Comparison of ENCODE assay signal across 27 cellular contexts in the genomic region with DNA sequence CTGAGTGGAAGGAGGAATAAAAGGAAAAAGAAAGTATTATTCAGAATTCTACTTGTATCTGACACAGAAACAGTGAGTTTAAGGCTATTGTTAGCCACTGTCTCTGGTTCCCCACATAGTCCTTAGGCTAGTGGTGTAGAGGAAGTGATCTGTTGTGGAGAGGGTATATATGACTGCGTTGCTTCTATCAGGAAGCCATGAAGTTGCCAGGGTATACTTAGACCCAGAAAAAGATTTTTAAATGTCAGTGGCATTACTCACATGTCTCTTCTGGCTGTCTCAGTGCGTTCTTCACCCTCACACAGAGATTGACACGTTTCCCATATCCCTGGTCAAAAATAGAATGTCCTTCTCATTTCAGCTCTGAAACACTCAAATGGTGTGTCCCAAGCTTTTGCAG.
DNase-seq lines count a peak whose midpoint lies in the region; ATAC-seq, FAIRE-seq and TF ChIP-seq lines count a peak whose summit lies in the region.
"Had no signal": no experiment of that assay in that cellular context is flagged by ENCODE, and none has a peak within 500 bp of the region (broad histone marks: within the 10 kb centered on the region; RNA-seq: fewer than 3 reads in every experiment).

No MANE protein-coding gene starts in this region.

- WGBS in smooth muscle cell (ENCODE audit: low lambda C conversion rate), result 47% methylated on average over 3 of the region's 3 CpGs

- no peak overlapping the region for H3K4me3 ChIP-seq in adipocyte (ENCODE audit: low read length)
- no peak overlapping the region for H3K4me3 ChIP-seq in smooth muscle cell
- H3K4me3 ChIP-seq: adrenal gland; BLaER1 treated with 17β-estradiol and CSF1 and Interleukin-3, amounts not matched to agents 10 nM and 100 nM; body of pancreas; pancreas had no signal

- peaks cover 7% of the 10 kb centered on the region for H3K4me1 ChIP-seq in adipocyte (ENCODE audit: control insufficient read depth, insufficient read depth, low read length)
- H3K4me1 ChIP-seq in smooth muscle cell (ENCODE audit: low read depth), result no peaks in the 10 kb centered on the region
- H3K4me1 ChIP-seq: adrenal gland; BLaER1 treated with 17β-estradiol and CSF1 and Interleukin-3, amounts not matched to agents 10 nM and 100 nM; body of pancreas; pancreas had no signal

- FAIRE-seq in GM12892 (lab: Jason Lieb, UNC), result no peak
- FAIRE-seq: frontal cortex, pancreas had no signal

- peak overlapping the region; percentile 49 for H3K4me2 ChIP-seq in smooth muscle cell
- H3K4me2 ChIP-seq: BLaER1 treated with 17β-estradiol and CSF1 and Interleukin-3, amounts not matched to agents 10 nM and 100 nM had no signal

- H3K36me3 ChIP-seq in adipocyte (ENCODE audit: control insufficient read depth, insufficient read depth, low read length, severe bottlenecking) (no peaks in the 10 kb centered on the region), smooth muscle cell (ENCODE audit: low read depth) (no peaks in the 10 kb centered on the region)
- H3K36me3 ChIP-seq: adrenal gland; BLaER1 treated with 17β-estradiol and CSF1 and Interleukin-3, amounts not matched to agents 10 nM and 100 nM; pancreas had no signal

- H3F3A ChIP-seq in smooth muscle cell (ENCODE audit: low read depth), result no peaks in the 10 kb centered on the region

- intact Hi-C loops in left ventricle myocardium superior (cut with micrococcal nuclease), result no loop called here

- TF ChIP-seq CTCF in smooth muscle cell (IDR thresholded peaks at IDR 0.05; ENCODE audit: borderline replicate concordance, insufficient read depth, poor library complexity, severe bottlenecking), result no peak

- H3K9ac ChIP-seq in adipocyte (ENCODE audit: low read length) (no peak overlapping the region), smooth muscle cell (ENCODE audit: low read depth) (no peak overlapping the region)
- H3K9ac ChIP-seq: BLaER1 treated with 17β-estradiol and CSF1 and Interleukin-3, amounts not matched to agents 10 nM and 100 nM had no signal

- ATAC-seq in HG02610 (IDR thresholded peaks at IDR 0.05; ENCODE audit: unreplicated experiment) (peak; percentile 71), left ventricle myocardium superior (peak; percentile 86)
- ATAC-seq: body of pancreas, esophagus mucosa, pancreas had no signal

- no peak for TF ChIP-seq POLR2A in GM12892 (IDR thresholded peaks at IDR 0.05; ENCODE audit: low read depth, low read length)

- peak; percentile 4 for DNase-seq in adipocyte (ENCODE audit: low read depth)
- DNase-seq in left ventricle myocardium superior, result no peak
- no peak for DNase-seq in smooth muscle cell (lab: John Stamatoyannopoulos, UW; ENCODE audit: unreplicated experiment)
- DNase-seq in superior temporal gyrus (ENCODE audit: extremely low spot score), result no peak
- no peak for DNase-seq in GM12892 (ENCODE audit: insufficient read length)
- DNase-seq in NCI-H446 treated with DMSO at 0.1 percent for 48 hours (lab: John Stamatoyannopoulos, UW), result no peak
- DNase-seq: activated CD4-positive, alpha-beta T cell treated with anti-CD3 and anti-CD28 coated beads, Interleukin-2, amount 50 U/mL, for 48 hours; activated CD4-positive, CD25-positive, alpha-beta regulatory T cell treated with anti-CD3 and anti-CD28 coated beads, Interleukin-2, amount 50 U/mL, for 72 hours; activated naive CD4-positive, alpha-beta T cell treated with anti-CD3 and anti-CD28 coated beads for 36 hours; adrenal gland; body of pancreas; cerebellar nuclear complex; dermis blood vessel endothelial cell; H7; hippocampal formation; KG1; NCI-H1417 treated with DMSO at 0.1 percent for 48 hours; NCI-H226; pancreas; retina; RPMI8226; trophoblast cell had no signal

- H3K9me3 ChIP-seq in adipocyte (ENCODE audit: control insufficient read depth, low read length) (no peaks in the 10 kb centered on the region), smooth muscle cell (replicated peaks; ENCODE audit: low read depth) (no peaks in the 10 kb centered on the region)
- H3K9me3 ChIP-seq: adrenal gland; BLaER1 treated with 17β-estradiol and CSF1 and Interleukin-3, amounts not matched to agents 10 nM and 100 nM; body of pancreas; pancreas had no signal

- H3K79me2 ChIP-seq in smooth muscle cell (ENCODE audit: low read depth), result no peaks in the 10 kb centered on the region

- no peaks in the 10 kb centered on the region for H4K20me1 ChIP-seq in smooth muscle cell (ENCODE audit: low read depth)
- H4K20me1 ChIP-seq: BLaER1 treated with 17β-estradiol and CSF1 and Interleukin-3, amounts not matched to agents 10 nM and 100 nM had no signal

- H3K27me3 ChIP-seq in adipocyte (replicated peaks; ENCODE audit: control insufficient read depth, insufficient read depth, low read length) (no peaks in the 10 kb centered on the region), smooth muscle cell (ENCODE audit: low read depth) (peaks cover 53% of the 10 kb centered on the region)
- H3K27me3 ChIP-seq: adrenal gland; BLaER1 treated with 17β-estradiol and CSF1 and Interleukin-3, amounts not matched to agents 10 nM and 100 nM; body of pancreas; pancreas had no signal

- H3K27ac ChIP-seq in smooth muscle cell (ENCODE audit: low read depth), result no peak overlapping the region
- H3K27ac ChIP-seq: adrenal gland; BLaER1 treated with 17β-estradiol and CSF1 and Interleukin-3, amounts not matched to agents 10 nM and 100 nM; body of pancreas; HL-60; pancreas had no signal

- no peak overlapping the region for H2AFZ ChIP-seq in smooth muscle cell (ENCODE audit: low read depth)
